ENCODE assay signal across 1 cellular context in genomic region chr2:101949304-101949703, GRCh38.
TF ChIP-seq lines count a peak whose summit lies in the region.

No MANE protein-coding gene starts in this region.

TF ChIP-seq in IMR-90, 13 proteins besides CTCF, POLR2A, EP300 and RAD21 (continued from another document):
- TF ChIP-seq NFE2L2 (IDR thresholded peaks at IDR 0.05; ENCODE audit: low read depth, low read length) (no peak), RFX5 (IDR thresholded peaks at IDR 0.05; ENCODE audit: low read depth, low read length) (no peak), CEBPB (IDR thresholded peaks at IDR 0.05; ENCODE audit: low read depth, low read length) (no peak), ELK1 (IDR thresholded peaks at IDR 0.05; ENCODE audit: borderline replicate concordance, low read depth, low read length) (no peak), FOS (IDR thresholded peaks at IDR 0.05; ENCODE audit: low read depth, low read length) (no peak), RCOR1 (IDR thresholded peaks at IDR 0.05; ENCODE audit: insufficient replicate concordance, low read length) (no peak), BHLHE40 (IDR thresholded peaks at IDR 0.05; ENCODE audit: low read depth, low read length) (no peak), MXI1 (IDR thresholded peaks at IDR 0.05; ENCODE audit: borderline replicate concordance, low read depth, low read length) (no peak), MAZ (IDR thresholded peaks at IDR 0.05; ENCODE audit: borderline replicate concordance, low read depth, low read length) (no peak), USF2 (IDR thresholded peaks at IDR 0.05; ENCODE audit: low read depth, low read length) (no peak), MAFK (IDR thresholded peaks at IDR 0.05; ENCODE audit: low read depth, low read length) (no peak)
